In genomic region chr11:2916892-2917645, GRCh38 we compare ENCODE assay signal across 21 cellular contexts. TPM values are rescaled to one million over a fixed set of nuclear protein-coding genes. Genes with fewer than 3 reads are reported as not detected.
"Had no signal": no experiment of that assay in that cellular context is flagged by ENCODE, and none has a peak within 500 bp of the region (broad histone marks: within the 10 kb centered on the region; RNA-seq: fewer than 3 reads in every experiment).

No MANE protein-coding gene starts in this region.

- H2AFZ ChIP-seq: parathyroid adenoma had no signal

- H3K9me3 ChIP-seq: left lung, suprapubic skin, transverse colon, vagina had no signal

- FAIRE-seq: colon, frontal cortex, small intestine had no signal

- H3K4me3 ChIP-seq: dorsolateral prefrontal cortex, left lung, suprapubic skin, transverse colon, vagina had no signal

- ATAC-seq: left cardiac atrium; left lung; naive thymus-derived CD4-positive, alpha-beta T cell; stimulated activated naive CD8-positive, alpha-beta T cell treated with anti-CD3 and anti-CD28 coated beads, Interleukin-15, amount 100 ng/mL, for 72 hours had no signal

- H3K9ac ChIP-seq: parathyroid adenoma had no signal

- H3K36me3 ChIP-seq: left lung, suprapubic skin, transverse colon, vagina had no signal

- H3K27ac Mint-ChIP-seq: naive thymus-derived CD4-positive, alpha-beta T cell; progenitor cell of endocrine pancreas; stimulated activated naive CD8-positive, alpha-beta T cell treated with anti-CD3 and anti-CD28 coated beads, Interleukin-15, amount 100 ng/mL, for 72 hours had no signal

- H3K27ac ChIP-seq: dorsolateral prefrontal cortex, left lung, parathyroid adenoma, suprapubic skin, transverse colon, vagina had no signal

- H3K4me3 Mint-ChIP-seq: naive thymus-derived CD4-positive, alpha-beta T cell; stimulated activated naive CD8-positive, alpha-beta T cell treated with anti-CD3 and anti-CD28 coated beads, Interleukin-15, amount 100 ng/mL, for 72 hours had no signal

- H3K9me3 Mint-ChIP-seq: naive thymus-derived CD4-positive, alpha-beta T cell; stimulated activated naive CD8-positive, alpha-beta T cell treated with anti-CD3 and anti-CD28 coated beads, Interleukin-15, amount 100 ng/mL, for 72 hours had no signal

- H3K36me3 Mint-ChIP-seq: naive thymus-derived CD4-positive, alpha-beta T cell had no signal

- H3K79me2 ChIP-seq: parathyroid adenoma had no signal

- H3K27me3 Mint-ChIP-seq: naive thymus-derived CD4-positive, alpha-beta T cell had no signal

- H3K27me3 ChIP-seq: dorsolateral prefrontal cortex, left lung, suprapubic skin, transverse colon, vagina had no signal

- DNase-seq: cerebellar nuclear complex; dorsolateral prefrontal cortex; effector CD4-positive, alpha-beta T cell; left cardiac atrium; mesendoderm; midbrain; naive thymus-derived CD4-positive, alpha-beta T cell; small intestine; stimulated activated CD4-positive, alpha-beta T cell treated with anti-CD3 and anti-CD28 coated beads, Interleukin-15, amount 100 ng/mL, for 24 hours; stimulated activated CD4-positive, alpha-beta T cell treated with anti-CD3 and anti-CD28 coated beads, Interleukin-2, amount 100 ng/mL, for 48 hours; stimulated activated naive CD4-positive, alpha-beta T cell; stimulated activated naive CD8-positive, alpha-beta T cell treated with anti-CD3 and anti-CD28 coated beads, Interleukin-15, amount 100 ng/mL, for 72 hours; transverse colon had no signal

RNA-seq across cellular contexts. Expression of gene PHLDA2, which starts 12.2 kb away (rescaled TPM):
- total RNA-seq: frontal cortex had no signal
- polyA plus RNA-seq: naive thymus-derived CD4-positive, alpha-beta T cell; neural cell had no signal
